ENCODE assay signal across 21 cellular contexts in the genomic region with DNA sequence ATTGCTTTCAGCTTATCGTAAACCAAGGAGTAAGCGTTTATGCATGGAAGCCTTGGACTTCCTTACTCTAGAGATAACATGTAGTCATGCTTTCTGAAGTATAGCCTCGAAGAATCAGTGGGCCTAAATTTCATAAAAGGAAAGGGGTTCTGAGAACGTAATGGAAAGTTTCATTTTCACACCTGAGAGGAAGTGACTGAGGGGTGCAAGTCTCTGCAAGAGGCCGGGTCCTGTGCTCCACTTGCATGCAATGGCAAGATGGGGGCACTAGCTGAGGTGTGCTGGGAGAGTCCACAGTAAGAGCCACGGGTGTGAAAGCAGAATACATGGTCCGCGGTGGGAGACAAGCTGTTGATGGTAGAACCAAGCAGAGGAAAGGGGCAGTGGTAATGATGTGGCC.
"Had no signal": no experiment of that assay in that cellular context is flagged by ENCODE, and none has a peak within 500 bp of the region (broad histone marks: within the 10 kb centered on the region; RNA-seq: fewer than 3 reads in every experiment).

No MANE protein-coding gene starts in this region.

- H3K27me3 ChIP-seq: heart left ventricle, spleen, tibial artery, upper lobe of left lung, uterus had no signal

- H3K9me3 ChIP-seq: heart left ventricle, mucosa of descending colon, spleen, tibial artery, upper lobe of left lung, uterus had no signal

- H3K27me3 Mint-ChIP-seq: stimulated activated memory B cell treated with anti-CD40 and anti-IgM and Interleukin-4, amounts not matched to agents 10 μg/mL and 1 μg/mL and 100 μg/mL, for 72 hours; stimulated activated naive CD8-positive, alpha-beta T cell treated with anti-CD3 and anti-CD28 coated beads, Interleukin-15, Interleukin-2, amounts not matched to agents 100 ng/mL and 50 ng/mL, for 24 hours had no signal

- H3K27ac ChIP-seq: heart left ventricle, spleen, tibial artery, upper lobe of left lung, uterus had no signal

- H3K9me3 Mint-ChIP-seq: endodermal cell; natural killer cell; neural crest cell; stimulated activated naive CD8-positive, alpha-beta T cell treated with anti-CD3 and anti-CD28 coated beads, Interleukin-15, Interleukin-2, amounts not matched to agents 100 ng/mL and 50 ng/mL, for 24 hours had no signal

- H3K4me3 ChIP-seq: heart left ventricle, mucosa of descending colon, spleen, tibial artery, upper lobe of left lung, uterus had no signal

- H3K4me1 ChIP-seq: spleen, tibial artery, upper lobe of left lung, uterus had no signal

- H3K4me3 Mint-ChIP-seq: endodermal cell; natural killer cell; neural crest cell; stimulated activated memory B cell treated with anti-CD40 and anti-IgM and Interleukin-4, amounts not matched to agents 10 μg/mL and 1 μg/mL and 100 μg/mL, for 72 hours; stimulated activated naive CD8-positive, alpha-beta T cell treated with anti-CD3 and anti-CD28 coated beads, Interleukin-15, Interleukin-2, amounts not matched to agents 100 ng/mL and 50 ng/mL, for 24 hours had no signal

- ATAC-seq: heart left ventricle; mucosa of descending colon; natural killer cell; sciatic nerve; stimulated activated memory B cell treated with anti-CD40 and anti-IgM and Interleukin-4, amounts not matched to agents 10 μg/mL and 1 μg/mL and 100 μg/mL, for 72 hours had no signal

- H3K36me3 ChIP-seq: heart left ventricle, spleen, tibial artery, upper lobe of left lung, uterus had no signal

- H3K36me3 Mint-ChIP-seq: natural killer cell; stimulated activated memory B cell treated with anti-CD40 and anti-IgM and Interleukin-4, amounts not matched to agents 10 μg/mL and 1 μg/mL and 100 μg/mL, for 72 hours had no signal

- H3K4me1 Mint-ChIP-seq: endodermal cell, neural crest cell had no signal

- DNase-seq: effector CD4-positive, alpha-beta T cell; endodermal cell; erythroblast; foreskin melanocyte; heart left ventricle; hippocampal formation; kidney glomerular epithelial cell; mucosa of descending colon; natural killer cell; posterior cingulate gyrus; spleen; stimulated activated CD4-positive, alpha-beta T cell treated with anti-CD3 and anti-CD28 coated beads, Interleukin-15, amount 100 ng/mL, for 24 hours; stimulated activated CD4-positive, alpha-beta T cell treated with anti-CD3 and anti-CD28 coated beads, Interleukin-1b, Interleukin-23, amount 100 ng/mL, for 48 hours; stimulated activated CD4-positive, alpha-beta T cell treated with anti-CD3 and anti-CD28 coated beads, Interleukin-4, amount 100 ng/mL, for 24 hours; tibial artery; upper lobe of left lung; uterus had no signal

- H3K27ac Mint-ChIP-seq: endodermal cell; natural killer cell; stimulated activated memory B cell treated with anti-CD40 and anti-IgM and Interleukin-4, amounts not matched to agents 10 μg/mL and 1 μg/mL and 100 μg/mL, for 72 hours; stimulated activated naive CD8-positive, alpha-beta T cell treated with anti-CD3 and anti-CD28 coated beads, Interleukin-15, Interleukin-2, amounts not matched to agents 100 ng/mL and 50 ng/mL, for 24 hours had no signal
